In the genomic region with DNA sequence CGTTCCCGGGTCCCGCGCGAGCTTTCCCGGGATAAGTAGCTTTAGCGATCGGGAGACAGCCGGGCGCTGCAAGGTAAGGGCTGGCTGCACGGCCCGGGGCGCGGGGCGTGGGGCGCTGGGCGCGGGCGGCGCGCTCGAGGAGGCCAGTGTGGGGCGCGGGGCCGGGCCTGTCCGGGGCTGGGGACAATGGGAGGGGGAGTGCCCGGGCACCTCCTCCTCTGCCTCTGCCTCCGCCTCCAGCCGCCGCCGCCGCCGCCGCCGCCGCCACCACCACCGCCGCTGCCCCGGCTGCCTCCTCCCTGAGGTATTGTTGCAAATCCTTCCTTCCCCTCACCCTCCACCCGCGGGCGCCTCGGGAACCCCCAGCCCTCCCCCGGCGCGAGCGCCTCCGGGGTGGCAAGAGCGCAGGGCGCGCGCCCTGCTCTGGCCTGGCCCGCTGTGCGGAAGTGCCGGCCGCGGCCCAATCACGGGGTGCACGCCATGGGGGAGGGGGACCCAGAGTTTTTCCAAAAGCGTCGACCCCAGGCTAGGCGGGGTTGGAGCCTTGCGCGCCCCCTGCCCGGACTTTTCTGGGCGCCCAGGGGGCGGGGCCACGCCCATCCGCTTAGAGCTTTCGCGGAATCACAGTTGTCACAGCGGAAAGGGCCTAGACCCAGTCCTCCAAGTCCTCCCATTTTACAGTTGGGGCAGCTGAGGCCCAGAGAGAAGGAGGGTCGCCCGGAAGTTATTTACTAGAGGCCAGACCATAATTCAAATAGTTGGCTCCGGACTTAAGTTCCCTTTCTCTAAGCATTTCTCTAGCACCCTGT, we compare ENCODE assay signal across 8 cellular contexts. TPM values are rescaled to one million over a fixed set of nuclear protein-coding genes. Genes with fewer than 3 reads are reported as not detected.
DNase-seq lines count a peak whose midpoint lies in the region; ATAC-seq and TF ChIP-seq lines count a peak whose summit lies in the region.

A gene with protein sequence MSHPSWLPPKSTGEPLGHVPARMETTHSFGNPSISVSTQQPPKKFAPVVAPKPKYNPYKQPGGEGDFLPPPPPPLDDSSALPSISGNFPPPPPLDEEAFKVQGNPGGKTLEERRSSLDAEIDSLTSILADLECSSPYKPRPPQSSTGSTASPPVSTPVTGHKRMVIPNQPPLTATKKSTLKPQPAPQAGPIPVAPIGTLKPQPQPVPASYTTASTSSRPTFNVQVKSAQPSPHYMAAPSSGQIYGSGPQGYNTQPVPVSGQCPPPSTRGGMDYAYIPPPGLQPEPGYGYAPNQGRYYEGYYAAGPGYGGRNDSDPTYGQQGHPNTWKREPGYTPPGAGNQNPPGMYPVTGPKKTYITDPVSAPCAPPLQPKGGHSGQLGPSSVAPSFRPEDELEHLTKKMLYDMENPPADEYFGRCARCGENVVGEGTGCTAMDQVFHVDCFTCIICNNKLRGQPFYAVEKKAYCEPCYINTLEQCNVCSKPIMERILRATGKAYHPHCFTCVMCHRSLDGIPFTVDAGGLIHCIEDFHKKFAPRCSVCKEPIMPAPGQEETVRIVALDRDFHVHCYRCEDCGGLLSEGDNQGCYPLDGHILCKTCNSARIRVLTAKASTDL (plus strand): TSS at position 209 of the 809 bp plus-strand sequence. CDS start 251,964 bp downstream, outside the sequence.

- 0% methylated on average over 9 to 11 of the region's 75 CpGs for WGBS in esophagus squamous epithelium, 2 donors

- H3K9me2 ChIP-seq in OCI-LY7 (ENCODE audit: insufficient read depth, low read length), result no peaks in the 10 kb centered on the region

- no peaks in the 10 kb centered on the region for H3K36me3 ChIP-seq in OCI-LY7 (ENCODE audit: insufficient read depth, low read length)
- no peaks in the 10 kb centered on the region for H3K36me3 ChIP-seq in esophagus squamous epithelium

- peaks cover 0 to 4% of the 10 kb centered on the region in 2 donors for H3K36me3 Mint-ChIP-seq in naive B cell

- TSS peak; percentile 53 for BruUV-seq in OCI-LY7 (replicated peaks; lab: Mats Ljungman, UMichigan)

- peak; percentile 71 for ATAC-seq in GM18861 (IDR thresholded peaks at IDR 0.05; ENCODE audit: unreplicated experiment)
- ATAC-seq in HG03108 (IDR thresholded peaks at IDR 0.05; ENCODE audit: unreplicated experiment), result peak; percentile 79
- ATAC-seq in naive B cell (ENCODE audit: low read depth in 2 of 2), result peak; percentile 90 to 91

- no peaks in the 10 kb centered on the region for H4K20me1 ChIP-seq in OCI-LY7 (ENCODE audit: insufficient read depth, low read length)

- peak in 2 of 4 donors; percentile 33 to 77 for TF ChIP-seq POLR2A in esophagus squamous epithelium (IDR thresholded peaks at IDR 0.05)

- H3K9me3 Mint-ChIP-seq in naive B cell, result no peaks in the 10 kb centered on the region

- DNase-seq in AG08395 (ENCODE audit: low spot score) (peak; percentile 84), OCI-LY7 (ENCODE audit: low spot score) (peak; percentile 79), esophagus squamous epithelium (lab: John Stamatoyannopoulos, UW) (peak; percentile 35), naive B cell (peak; percentile 91)
- peak; percentile 87 to 89 for DNase-seq in activated T-cell treated with anti-CD3 and anti-CD28 coated beads, Interleukin-2, amount 50 U/mL, for 48 hours
- peak; percentile 68 to 71 for DNase-seq in stimulated activated CD8-positive, alpha-beta memory T cell treated with anti-CD3 and anti-CD28 coated beads, Interleukin-7, amount 100 ng/mL, for 48 hours (ENCODE audit: extremely low read depth in 1 of 2, low read depth in 1 of 2)

- POLR2A ChIA-PET in OCI-LY7 (lab: Charles Lee), result interaction anchor here (0.5 to 2.8 kb wide), 18 partner anchors 11 to 1152 kb away, joined by 3 to 15 read pairs (median 3); no protein-coding TSS in a partner anchor

- no peaks in the 10 kb centered on the region for H3K79me2 ChIP-seq in OCI-LY7 (ENCODE audit: insufficient read depth, low read depth, low read length)

- H3K9me3 ChIP-seq in OCI-LY7 (ENCODE audit: low read length), result no peaks in the 10 kb centered on the region
- H3K9me3 ChIP-seq in esophagus squamous epithelium, result no peaks in the 10 kb centered on the region

- H3K27me3 ChIP-seq in esophagus squamous epithelium, result no peaks in the 10 kb centered on the region

- H3K27ac ChIP-seq in OCI-LY7 (ENCODE audit: low read depth, low read length, poor library complexity, severe bottlenecking), result peak within 1 kb of the TSS; percentile 41
- H3K27ac ChIP-seq in esophagus squamous epithelium, result peak within 1 kb of the TSS; percentile 93 to 98 (median 96)

- intact Hi-C loops in OCI-LY7 (cut with micrococcal nuclease; ENCODE audit: unreplicated experiment) (loop anchor here (1.0 to 5.0 kb wide), 6 partner anchors 61 to 411 kb away; no protein-coding TSS in a partner anchor), esophagus squamous epithelium (cut with DNase I) (no loop called here)

- H3K27me3 Mint-ChIP-seq in naive B cell, result no peaks in the 10 kb centered on the region

- peak within 1 kb of the TSS; percentile 96 for H3K4me2 ChIP-seq in OCI-LY7 (ENCODE audit: low read length)

- peak within 1 kb of the TSS; percentile 93 to 99 (median 96) for H3K4me3 Mint-ChIP-seq in naive B cell

- peak within 1 kb of the TSS; percentile 90 to 97 (median 94) for H3K27ac Mint-ChIP-seq in naive B cell

- H3K4me1 ChIP-seq in OCI-LY7 (ENCODE audit: insufficient read depth, low read length, poor library complexity, severe bottlenecking) (peaks cover 35% of the 10 kb centered on the region), esophagus squamous epithelium (peaks cover 24 to 77% (median 28%) of the 10 kb centered on the region in 3 donors)

- CTCF ChIA-PET in OCI-LY7 (lab: Charles Lee; ENCODE audit: unreplicated experiment), result interaction anchor here (0.5 to 0.9 kb wide), 2 partner anchors 171 to 423 kb away, joined by 3 to 4 read pairs; no protein-coding TSS in a partner anchor

- H2AFZ ChIP-seq in OCI-LY7 (ENCODE audit: low read length), result peak within 1 kb of the TSS; percentile 78

- no peak; the same call in 1 of the 2 replicates for TF ChIP-seq CTCF in OCI-LY7 (conservative IDR thresholded peaks at IDR 0.05; ENCODE audit: low read length)
- no peak for TF ChIP-seq CTCF in esophagus squamous epithelium (IDR thresholded peaks at IDR 0.05)

- peak within 1 kb of the TSS; percentile 82 for H3K4me3 ChIP-seq in OCI-LY7 (ENCODE audit: low read depth, low read length, poor library complexity, severe bottlenecking)
- peak within 1 kb of the TSS; percentile 69 to 93 (median 92) for H3K4me3 ChIP-seq in esophagus squamous epithelium

- H3K4me1 Mint-ChIP-seq in naive B cell, result peaks cover 43 to 63% (median 59%) of the 10 kb centered on the region in 3 donors

RNA-seq across cellular contexts. Expression of the gene that starts here (rescaled TPM):
- 7.4 and 10.9 TPM in 2 replicates for total RNA-seq in OCI-LY7 (2014; rRNA removed; shearing (Covaris generic))
- total RNA-seq in OCI-LY7 (2022) (102 and 119 TPM in 2 replicates), esophagus squamous epithelium (100 to 1,000 TPM in 2 of 4 donors, 10 to 100 TPM in 2; 41.4 to 369 (median 97.3) TPM)
- 10 to 100 TPM in 5 of 6 donors, 1 to 10 TPM in 1; 9.6 to 58.6 (median 25.4) TPM for polyA plus RNA-seq in naive B cell (ENCODE audit: low read depth in 6 of 6)

Comparison
In these comparisons a context has a peak if more than half of its experiments do, and no peak if none do; other contexts are left out.
1. Peak in every context shown above with its lines: DNase-seq, ATAC-seq, H3K4me3 ChIP-seq and H3K27ac ChIP-seq.
2. DNase-seq: peak in every context shown above with its lines; median percentile 91 in naive B cell; 88 in activated T-cell treated with anti-CD3 and anti-CD28 coated beads, Interleukin-2, amount 50 U/mL, for 48 hours; 84 in AG08395; 79 in OCI-LY7; 70 in stimulated activated CD8-positive, alpha-beta memory T cell treated with anti-CD3 and anti-CD28 coated beads, Interleukin-7, amount 100 ng/mL, for 48 hours; 35 in esophagus squamous epithelium.